Comparison of ENCODE assay signal across 11 cellular contexts in genomic region chr14:68282479-68283377, GRCh38.
DNase-seq lines count a peak whose midpoint lies in the region; ATAC-seq and TF ChIP-seq lines count a peak whose summit lies in the region.
"Had no signal": no experiment of that assay in that cellular context is flagged by ENCODE, and none has a peak within 500 bp of the region (broad histone marks: within the 10 kb centered on the region; RNA-seq: fewer than 3 reads in every experiment).

No MANE protein-coding gene starts in this region.

- H3K4me3 Mint-ChIP-seq in CD8-positive, alpha-beta T cell: peak overlapping the region; percentile 62
- H3K4me3 Mint-ChIP-seq: type B pancreatic cell had no signal

- H3F3A ChIP-seq in OCI-LY1 (ENCODE audit: insufficient read depth, low read length) (0 out of 2 replicates have a peak, but pooled peaks cover 4% of the 10 kb centered on the region), SK-N-SH (replicated peaks; ENCODE audit: insufficient read depth) (no peaks in the 10 kb centered on the region)

- peak overlapping the region; percentile 58 for H3K4me2 ChIP-seq in OCI-LY1 (ENCODE audit: low read length)
- H3K4me2 ChIP-seq in SK-N-SH: no peak overlapping the region

- 91% methylated on average over 5 of the region's 6 CpGs for WGBS in SK-N-SH (ENCODE audit: low lambda C conversion rate)

- CTCF ChIA-PET in CD8-positive, alpha-beta T cell (lab: Charles Lee): interaction anchor here (0.8 to 3.4 kb wide), 17 partner anchors 13 to 534 kb away, joined by 3 to 40 read pairs (median 3); partner anchors contain the start of gene ZFP36L1
- CTCF ChIA-PET in SK-N-SH (lab: Yijun Ruan, JAX): interaction anchor here (1.1 kb wide), 1 partner anchor 507 kb away, joined by 4 read pairs; no protein-coding TSS in a partner anchor

- H2AFZ ChIP-seq in OCI-LY1 (ENCODE audit: low read length) (no peak overlapping the region), SK-N-SH (ENCODE audit: low read depth) (no peak overlapping the region)

- TF ChIP-seq RAD21 in SK-N-SH (IDR thresholded peaks at IDR 0.05; ENCODE audit: low read length): no peak

- H4K20me1 ChIP-seq in OCI-LY1 (ENCODE audit: insufficient read depth, low read length) (no peaks in the 10 kb centered on the region), SK-N-SH (ENCODE audit: insufficient read depth) (no peaks in the 10 kb centered on the region)

- H3K79me2 ChIP-seq in OCI-LY1 (ENCODE audit: insufficient read depth, low read length) (no peaks in the 10 kb centered on the region), SK-N-SH (ENCODE audit: insufficient read depth) (no peaks in the 10 kb centered on the region)

- H3K9me3 ChIP-seq in CD8-positive, alpha-beta T cell (ENCODE audit: low read length): no peaks in the 10 kb centered on the region
- H3K9me3 ChIP-seq in OCI-LY1 (ENCODE audit: low read length): no peaks in the 10 kb centered on the region
- no peaks in the 10 kb centered on the region for H3K9me3 ChIP-seq in SK-N-SH

- no peak for TF ChIP-seq EP300 in SK-N-SH (IDR thresholded peaks at IDR 0.05; ENCODE audit: borderline replicate concordance in 1 of 2, low read depth in 1 of 2, low read length in 1 of 2)

- peaks cover 2% of the 10 kb centered on the region for H3K9me3 Mint-ChIP-seq in CD8-positive, alpha-beta T cell
- H3K9me3 Mint-ChIP-seq: type B pancreatic cell had no signal

- peak overlapping the region; percentile 6 for H3K4me3 ChIP-seq in CD8-positive, alpha-beta T cell (ENCODE audit: low read depth, low read length)
- H3K4me3 ChIP-seq in OCI-LY1 (ENCODE audit: low read depth, low read length, poor library complexity, severe bottlenecking): peak overlapping the region; percentile 29
- no peak overlapping the region for H3K4me3 ChIP-seq in SK-N-SH (ENCODE audit: low read depth in 2 of 2, low read length in 1 of 2)
- H3K4me3 ChIP-seq: cardiac muscle cell had no signal

- H3K27ac Mint-ChIP-seq in CD8-positive, alpha-beta T cell: peak overlapping the region; percentile 98

- H3K4me1 ChIP-seq in CD8-positive, alpha-beta T cell (ENCODE audit: insufficient read depth, low read length): peaks cover 63% of the 10 kb centered on the region
- H3K4me1 ChIP-seq in OCI-LY1 (ENCODE audit: insufficient read depth, low read length, severe bottlenecking): peaks cover 100% of the 10 kb centered on the region
- H3K4me1 ChIP-seq in SK-N-SH (ENCODE audit: control insufficient read depth in 1 of 2, insufficient read depth in 2 of 2, low read depth in 1 of 2, low read length in 1 of 2): peaks cover 0 to 2% of the 10 kb centered on the region in 2 experiments; a peak in 1 of 4 replicates

- POLR2A ChIA-PET in CD8-positive, alpha-beta T cell (lab: Charles Lee): interaction anchor here (0.5 to 5.7 kb wide), 25 partner anchors 10 to 533 kb away, joined by 3 to 77 read pairs (median 4); partner anchors contain the start of gene ZFP36L1
- POLR2A ChIA-PET in SK-N-SH (lab: Yijun Ruan, JAX): no interaction called here

- no peaks in the 10 kb centered on the region for H3K36me3 Mint-ChIP-seq in CD8-positive, alpha-beta T cell
- H3K36me3 Mint-ChIP-seq: type B pancreatic cell had no signal

- H3K9ac ChIP-seq in OCI-LY1 (ENCODE audit: low read length) (peak overlapping the region; percentile 74), SK-N-SH (no peak overlapping the region)

- no peak for TF ChIP-seq CTCF in CD8-positive, alpha-beta T cell (IDR thresholded peaks at IDR 0.05)
- TF ChIP-seq CTCF in OCI-LY1 (IDR thresholded peaks at IDR 0.05; ENCODE audit: low read length) (no peak), SK-N-SH (IDR thresholded peaks at IDR 0.05) (no peak)

- intact Hi-C loops in CD8-positive, alpha-beta T cell (cut with DNase I, micrococcal nuclease): loop anchor here (2.0 to 10.0 kb wide), 7 partner anchors 16 to 502 kb away; no protein-coding TSS in a partner anchor

- peaks cover 79% of the 10 kb centered on the region for H3K4me1 Mint-ChIP-seq in CD8-positive, alpha-beta T cell (ENCODE audit: low read depth)

- no peaks in the 10 kb centered on the region for H3K9me2 ChIP-seq in OCI-LY1 (ENCODE audit: low read depth, low read length)
- no peaks in the 10 kb centered on the region for H3K9me2 ChIP-seq in SK-N-SH

- no peaks in the 10 kb centered on the region for H3K36me3 ChIP-seq in CD8-positive, alpha-beta T cell (ENCODE audit: insufficient read depth, low read length)
- H3K36me3 ChIP-seq in OCI-LY1 (ENCODE audit: insufficient read depth, low read length) (no peaks in the 10 kb centered on the region), SK-N-SH (replicated peaks in 1 of 2; ENCODE audit: control insufficient read depth in 1 of 2, insufficient read depth in 2 of 2, low read length in 1 of 2) (no peaks in the 10 kb centered on the region)
- H3K36me3 ChIP-seq: cardiac muscle cell had no signal

- no peaks in the 10 kb centered on the region for H3K27me3 ChIP-seq in CD8-positive, alpha-beta T cell (ENCODE audit: insufficient read depth, low read length)
- no peaks in the 10 kb centered on the region for H3K27me3 ChIP-seq in OCI-LY1 (ENCODE audit: insufficient read depth, low read length)
- H3K27me3 ChIP-seq in SK-N-SH (ENCODE audit: insufficient read depth): no peaks in the 10 kb centered on the region
- H3K27me3 ChIP-seq: cardiac muscle cell had no signal

- DNase-seq in CD8-positive, alpha-beta T cell: peak in 4 of 7 experiments; percentile 25 to 66 (median 34)
- peak; percentile 23 for DNase-seq in effector CD4-positive, alpha-beta T cell
- no peak for DNase-seq in NCI-H1436 (lab: John Stamatoyannopoulos, UW)
- no peak for DNase-seq in SK-N-SH
- no peak for DNase-seq in amniotic stem cell (lab: John Stamatoyannopoulos, UW)
- DNase-seq in cerebellum (ENCODE audit: low spot score): no peak
- DNase-seq: NCI-H446 had no signal

- H3K27me3 Mint-ChIP-seq in CD8-positive, alpha-beta T cell (ENCODE audit: low read depth): no peaks in the 10 kb centered on the region
- H3K27me3 Mint-ChIP-seq: type B pancreatic cell had no signal

- peak; percentile 71 for ATAC-seq in CD8-positive, alpha-beta T cell
- ATAC-seq in GM21528 (IDR thresholded peaks at IDR 0.05; ENCODE audit: low FRiP score, unreplicated experiment): peak; percentile 35

- peak overlapping the region; percentile 57 for H3K27ac ChIP-seq in CD8-positive, alpha-beta T cell (ENCODE audit: low read depth, low read length)
- H3K27ac ChIP-seq in OCI-LY1 (ENCODE audit: low read depth, low read length, poor library complexity, severe bottlenecking) (peak overlapping the region; percentile 99), SK-N-SH (ENCODE audit: low read depth in 2 of 2, low read length in 1 of 2) (no peak overlapping the region)
- H3K27ac ChIP-seq: cardiac muscle cell had no signal

TF ChIP-seq in SK-N-SH, 30 proteins besides CTCF, POLR2A, EP300 and RAD21:
- TF ChIP-seq TEAD4 (IDR thresholded peaks at IDR 0.05; ENCODE audit: borderline replicate concordance, insufficient read depth) (no peak), MEF2A (IDR thresholded peaks at IDR 0.05; ENCODE audit: borderline replicate concordance, low read depth) (no peak), ELF1 (IDR thresholded peaks at IDR 0.05) (no peak), CHD2 (IDR thresholded peaks at IDR 0.05; ENCODE audit: low read length, partially characterized antibody) (no peak), YY1 (IDR thresholded peaks at IDR 0.05; ENCODE audit: low read depth) (no peak), EZH2phosphoT487 (IDR thresholded peaks at IDR 0.05; ENCODE audit: borderline replicate concordance, low read depth) (no peak), GABPA (IDR thresholded peaks at IDR 0.05; ENCODE audit: low read depth) (no peak), TAF1 (IDR thresholded peaks at IDR 0.05; ENCODE audit: borderline replicate concordance, low read depth, low read length) (no peak), NFIC (IDR thresholded peaks at IDR 0.05; ENCODE audit: borderline replicate concordance) (no peak), RFX5 (IDR thresholded peaks at IDR 0.05; ENCODE audit: low read length) (no peak)
- TF ChIP-seq, protein P1, sequence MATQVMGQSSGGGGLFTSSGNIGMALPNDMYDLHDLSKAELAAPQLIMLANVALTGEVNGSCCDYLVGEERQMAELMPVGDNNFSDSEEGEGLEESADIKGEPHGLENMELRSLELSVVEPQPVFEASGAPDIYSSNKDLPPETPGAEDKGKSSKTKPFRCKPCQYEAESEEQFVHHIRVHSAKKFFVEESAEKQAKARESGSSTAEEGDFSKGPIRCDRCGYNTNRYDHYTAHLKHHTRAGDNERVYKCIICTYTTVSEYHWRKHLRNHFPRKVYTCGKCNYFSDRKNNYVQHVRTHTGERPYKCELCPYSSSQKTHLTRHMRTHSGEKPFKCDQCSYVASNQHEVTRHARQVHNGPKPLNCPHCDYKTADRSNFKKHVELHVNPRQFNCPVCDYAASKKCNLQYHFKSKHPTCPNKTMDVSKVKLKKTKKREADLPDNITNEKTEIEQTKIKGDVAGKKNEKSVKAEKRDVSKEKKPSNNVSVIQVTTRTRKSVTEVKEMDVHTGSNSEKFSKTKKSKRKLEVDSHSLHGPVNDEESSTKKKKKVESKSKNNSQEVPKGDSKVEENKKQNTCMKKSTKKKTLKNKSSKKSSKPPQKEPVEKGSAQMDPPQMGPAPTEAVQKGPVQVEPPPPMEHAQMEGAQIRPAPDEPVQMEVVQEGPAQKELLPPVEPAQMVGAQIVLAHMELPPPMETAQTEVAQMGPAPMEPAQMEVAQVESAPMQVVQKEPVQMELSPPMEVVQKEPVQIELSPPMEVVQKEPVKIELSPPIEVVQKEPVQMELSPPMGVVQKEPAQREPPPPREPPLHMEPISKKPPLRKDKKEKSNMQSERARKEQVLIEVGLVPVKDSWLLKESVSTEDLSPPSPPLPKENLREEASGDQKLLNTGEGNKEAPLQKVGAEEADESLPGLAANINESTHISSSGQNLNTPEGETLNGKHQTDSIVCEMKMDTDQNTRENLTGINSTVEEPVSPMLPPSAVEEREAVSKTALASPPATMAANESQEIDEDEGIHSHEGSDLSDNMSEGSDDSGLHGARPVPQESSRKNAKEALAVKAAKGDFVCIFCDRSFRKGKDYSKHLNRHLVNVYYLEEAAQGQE (IDR thresholded peaks at IDR 0.05; ENCODE audit: low read depth, low read length): no peak
- TF ChIP-seq, protein P2, sequence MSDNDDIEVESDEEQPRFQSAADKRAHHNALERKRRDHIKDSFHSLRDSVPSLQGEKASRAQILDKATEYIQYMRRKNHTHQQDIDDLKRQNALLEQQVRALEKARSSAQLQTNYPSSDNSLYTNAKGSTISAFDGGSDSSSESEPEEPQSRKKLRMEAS (IDR thresholded peaks at IDR 0.05; ENCODE audit: low read depth): no peak

Comparison
In these comparisons a context has a peak if more than half of its experiments do, and no peak if none do; other contexts are left out.
1. DNase-seq: peak in CD8-positive, alpha-beta T cell (4 of 7) and effector CD4-positive, alpha-beta T cell (single experiment); none in NCI-H1436 (single experiment), SK-N-SH (single experiment), amniotic stem cell (single experiment) and cerebellum (single experiment).
2. H3K27ac ChIP-seq: peak in CD8-positive, alpha-beta T cell (single experiment) and OCI-LY1 (single experiment); none in SK-N-SH (0 of 2).
3. H3K4me3 ChIP-seq: peak in CD8-positive, alpha-beta T cell (single experiment) and OCI-LY1 (single experiment); none in SK-N-SH (0 of 2).